In the genomic region with DNA sequence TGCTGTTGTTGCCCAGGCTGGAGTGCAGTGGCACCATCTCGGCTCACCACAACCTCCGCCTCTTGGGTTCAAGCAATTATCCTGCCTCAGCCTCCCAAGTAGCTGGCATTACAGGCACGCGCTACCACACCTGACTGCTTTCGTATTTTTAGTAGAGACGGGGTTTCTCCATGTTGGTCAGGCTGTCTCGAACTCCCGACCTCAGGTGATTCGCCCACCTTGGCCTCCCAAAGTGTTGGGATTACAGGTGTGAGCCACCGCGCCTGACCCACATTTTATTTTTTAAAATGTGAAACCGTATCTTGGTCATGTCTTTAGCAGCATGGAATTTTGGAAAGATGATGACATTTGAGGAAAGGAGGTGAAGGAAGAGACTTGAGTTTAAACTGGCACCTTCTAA, we compare ENCODE assay signal across 4 cellular contexts. TPM values are rescaled to one million over a fixed set of nuclear protein-coding genes. Genes with fewer than 3 reads are reported as not detected.
"Had no signal": no experiment of that assay in that cellular context is flagged by ENCODE, and none has a peak within 500 bp of the region (broad histone marks: within the 10 kb centered on the region; RNA-seq: fewer than 3 reads in every experiment).

No MANE protein-coding gene starts in this region.

RNA-seq across cellular contexts. Expression of a gene that starts 47.5 kb away (rescaled TPM):
- total RNA-seq: GM23338, H1, H9 had no signal
- polyA plus RNA-seq: H1, IgD-negative memory B cell had no signal
